In the genomic region with DNA sequence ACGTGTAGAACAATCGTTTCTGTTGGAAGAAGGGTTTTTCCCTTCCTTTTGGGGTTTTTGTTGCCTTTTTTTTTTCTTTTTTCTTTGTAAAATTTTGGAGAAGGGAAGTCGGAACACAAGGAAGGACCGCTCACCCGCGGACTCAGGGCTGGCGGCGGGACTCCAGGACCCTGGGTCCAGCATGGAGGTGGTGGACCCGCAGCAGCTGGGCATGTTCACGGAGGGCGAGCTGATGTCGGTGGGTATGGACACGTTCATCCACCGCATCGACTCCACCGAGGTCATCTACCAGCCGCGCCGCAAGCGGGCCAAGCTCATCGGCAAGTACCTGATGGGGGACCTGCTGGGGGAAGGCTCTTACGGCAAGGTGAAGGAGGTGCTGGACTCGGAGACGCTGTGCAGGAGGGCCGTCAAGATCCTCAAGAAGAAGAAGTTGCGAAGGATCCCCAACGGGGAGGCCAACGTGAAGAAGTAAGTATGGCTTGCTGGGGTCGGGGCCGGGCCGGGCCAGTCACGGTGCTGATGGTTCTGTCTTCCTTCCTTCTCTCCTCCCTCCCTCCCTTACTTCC, we compare ENCODE assay signal across 6 cellular contexts. TPM values are rescaled to one million over a fixed set of nuclear protein-coding genes. Genes with fewer than 3 reads are reported as not detected.
DNase-seq lines count a peak whose midpoint lies in the region; ATAC-seq, FAIRE-seq and TF ChIP-seq lines count a peak whose summit lies in the region.

No MANE protein-coding gene starts in this region.

- peaks cover 9% of the 10 kb centered on the region for H3K4me1 Mint-ChIP-seq in endodermal cell

- TF ChIP-seq EP300 in sigmoid colon (IDR thresholded peaks at IDR 0.05) = no peak

- no peak for ATAC-seq in HG02678 (IDR thresholded peaks at IDR 0.05; ENCODE audit: unreplicated experiment)

- DNase-seq in stimulated activated CD4-positive, alpha-beta T cell treated with anti-CD3 and anti-CD28 coated beads, Interleukin-15, amount 100 ng/mL, for 24 hours = peak; percentile 47
- no peak for DNase-seq in stimulated activated CD4-positive, alpha-beta T cell treated with anti-CD3 and anti-CD28 coated beads, Interleukin-4, amount 100 ng/mL, for 4 hours
- DNase-seq in endodermal cell (peak; percentile 65), sigmoid colon (no peak), H54 (ENCODE audit: insufficient read length, low spot score) (no peak)

- no peaks in the 10 kb centered on the region for H3K9me3 Mint-ChIP-seq in endodermal cell

- TF ChIP-seq POLR2A in sigmoid colon (IDR thresholded peaks at IDR 0.05) (no peak), H54 (IDR thresholded peaks at IDR 0.05; ENCODE audit: low read depth, low read length) (no peak)

- peaks cover 14% of the 10 kb centered on the region for H3K36me3 Mint-ChIP-seq in endodermal cell (ENCODE audit: low read depth)

- H3K36me3 ChIP-seq in endodermal cell (ENCODE audit: control insufficient read depth, insufficient read depth, low read length) = peaks cover 15% of the 10 kb centered on the region
- H3K36me3 ChIP-seq in sigmoid colon = no peaks in the 10 kb centered on the region

- H3K27me3 Mint-ChIP-seq in endodermal cell (ENCODE audit: insufficient read depth) = no peaks in the 10 kb centered on the region

- H3K27me3 ChIP-seq in endodermal cell (ENCODE audit: control insufficient read depth, insufficient read depth, low read length, poor library complexity, severe bottlenecking) (no peaks in the 10 kb centered on the region), sigmoid colon (no peaks in the 10 kb centered on the region)

- TF ChIP-seq CTCF in endodermal cell (conservative IDR thresholded peaks at IDR 0.05) (no peak), sigmoid colon (IDR thresholded peaks at IDR 0.05) (no peak)

- peak overlapping the region; percentile 87 for H3K4me3 Mint-ChIP-seq in endodermal cell

- FAIRE-seq in H54 (lab: Jason Lieb, UNC) = no peak

- peak overlapping the region; percentile 74 for H3K27ac Mint-ChIP-seq in endodermal cell

- 3 to 8% methylated on average over 16 to 32 of the region's 32 CpGs for WGBS in endodermal cell (ENCODE audit: insufficient coverage in 1 of 2, insufficient read length in 1 of 2), 2 experiments
- 1% methylated on average over 32 of the region's 32 CpGs for WGBS in sigmoid colon, 2 donors

- H3K4me3 ChIP-seq in endodermal cell (ENCODE audit: low read length) (peak overlapping the region; percentile 94), sigmoid colon (peak overlapping the region; percentile 47 to 74 (median 70))

- H3K9me3 ChIP-seq in endodermal cell (ENCODE audit: control insufficient read depth, low read length) (no peaks in the 10 kb centered on the region), sigmoid colon (no peaks in the 10 kb centered on the region)

- no peaks in the 10 kb centered on the region for H3K4me1 ChIP-seq in endodermal cell (ENCODE audit: control insufficient read depth, insufficient read depth, low read length)
- peaks cover 0 to 53% (median 49%) of the 10 kb centered on the region in 4 donors for H3K4me1 ChIP-seq in sigmoid colon

- peak overlapping the region; percentile 60 for H3K9ac ChIP-seq in endodermal cell (ENCODE audit: extremely low read depth, low read length, poor library complexity, severe bottlenecking)

- H3K27ac ChIP-seq in endodermal cell (ENCODE audit: low read depth, low read length) (no peak overlapping the region), sigmoid colon (peak overlapping the region; percentile 79 to 88 (median 86))

- intact Hi-C loops in sigmoid colon (cut with DNase I) = no loop called here

RNA-seq across cellular contexts. Expression of gene STK11, which starts 1.2 kb away (rescaled TPM):
- total RNA-seq in endodermal cell (10 to 100 TPM; 78.8 to 81.4 TPM), sigmoid colon (10 to 100 TPM; 36.4 to 51.0 (median 42.7) TPM)
- polyA plus RNA-seq in endodermal cell (2013, experiment 1 of 2) = 44.7 TPM
- 46.8 TPM for polyA plus RNA-seq in endodermal cell (2013, experiment 2 of 2)
- 10 to 100 TPM; 31.2 to 86.5 (median 41.8) TPM for polyA plus RNA-seq in sigmoid colon

RNA-seq across cellular contexts. Expression of gene CBARP, which starts 31.0 kb away (rescaled TPM):
- 10 to 100 TPM; 21.5 to 28.5 TPM for total RNA-seq in endodermal cell
- polyA plus RNA-seq in endodermal cell (2013, experiment 1 of 2) = 26.4 TPM
- 19.3 TPM for polyA plus RNA-seq in endodermal cell (2013, experiment 2 of 2)
- total RNA-seq in sigmoid colon = under 1 TPM in 3 of 4 donors, not detected in 1; 0.36 to 0.82 (median 0.81) TPM
- polyA plus RNA-seq in sigmoid colon = under 1 TPM in 1 of 3 donors, not detected in 2; 0.36 TPM

RNA-seq across cellular contexts. Expression of gene SBNO2, which starts 32.7 kb away (rescaled TPM):
- 10 to 100 TPM; 43.3 to 50.4 TPM for total RNA-seq in endodermal cell
- 17.7 TPM for polyA plus RNA-seq in endodermal cell (2013, experiment 1 of 2)
- polyA plus RNA-seq in endodermal cell (2013, experiment 2 of 2) = 17.6 TPM
- total RNA-seq in sigmoid colon = 10 to 100 TPM in 3 of 4 donors, 1 to 10 TPM in 1; 6.8 to 91.9 (median 14.7) TPM
- polyA plus RNA-seq in sigmoid colon = 10 to 100 TPM; 11.4 to 75.0 (median 14.8) TPM

RNA-seq across cellular contexts. Expression of gene ATP5F1D, which starts 34.7 kb away (rescaled TPM):
- 100 to 1,000 TPM; 144 to 159 TPM for total RNA-seq in endodermal cell
- 108 TPM for polyA plus RNA-seq in endodermal cell (2013, experiment 1 of 2)
- polyA plus RNA-seq in endodermal cell (2013, experiment 2 of 2) = 96.0 TPM
- 100 to 1,000 TPM in 3 of 4 donors, 10 to 100 TPM in 1; 74.7 to 112 (median 104) TPM for total RNA-seq in sigmoid colon
- polyA plus RNA-seq in sigmoid colon = 100 to 1,000 TPM; 294 to 390 (median 352) TPM

RNA-seq across cellular contexts. Expression of gene MIDN, which starts 41.6 kb away (rescaled TPM):
- total RNA-seq in endodermal cell (100 to 1,000 TPM; 183 to 185 TPM), sigmoid colon (10 to 100 TPM; 14.6 to 70.3 (median 15.4) TPM)
- polyA plus RNA-seq in endodermal cell (2013, experiment 1 of 2) = 126 TPM
- 115 TPM for polyA plus RNA-seq in endodermal cell (2013, experiment 2 of 2)
- 10 to 100 TPM; 42.1 to 87.0 (median 57.7) TPM for polyA plus RNA-seq in sigmoid colon

Comparison
In these comparisons a context has a peak if more than half of its experiments do, and no peak if none do; other contexts are left out.
1. DNase-seq: peak in stimulated activated CD4-positive, alpha-beta T cell treated with anti-CD3 and anti-CD28 coated beads, Interleukin-15, amount 100 ng/mL, for 24 hours (single experiment) and endodermal cell (single experiment); none in stimulated activated CD4-positive, alpha-beta T cell treated with anti-CD3 and anti-CD28 coated beads, Interleukin-4, amount 100 ng/mL, for 4 hours (0 of 2), sigmoid colon (single experiment) and H54 (single experiment).
2. RNA of gene CBARP, which starts 31.0 kb away (total RNA-seq): 21.5 to 28.5 TPM in endodermal cell; 0.36 to 0.82 TPM in sigmoid colon; every median in the first group is over 10 times any median in the second.